ENCODE assay signal across 8 cellular contexts in the genomic region with DNA sequence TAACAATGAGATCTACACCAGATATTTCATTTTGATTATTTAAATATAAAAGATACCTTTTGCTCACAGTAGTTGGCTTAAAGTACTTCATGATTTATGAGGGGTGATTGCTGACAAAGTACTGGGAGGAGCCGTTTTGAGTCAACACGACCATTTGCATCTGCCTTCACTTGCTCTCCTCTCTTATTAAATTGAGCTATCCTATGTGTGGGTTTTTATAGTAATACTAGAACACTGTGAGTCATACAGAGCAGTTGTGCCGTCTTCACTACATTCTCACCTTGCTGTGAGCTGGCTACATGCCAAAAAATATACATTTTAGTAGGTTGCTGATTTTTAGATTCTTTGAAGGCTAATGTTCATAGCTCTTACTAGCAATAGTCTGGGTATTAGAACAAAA.
A peak's percentile ranks its signal among the peaks of the same experiment; 100 is the strongest.
DNase-seq lines count a peak whose midpoint lies in the region; ATAC-seq and TF ChIP-seq lines count a peak whose summit lies in the region.

No MANE protein-coding gene starts in this region.

- H3K27ac Mint-ChIP-seq in T-helper 2 cell treated with Interferon-gamma antibody and Interleukin-4, amounts not matched to agents 5 μg/mL and 100 μg/mL, for 36 hours = no peak overlapping the region
- no peak overlapping the region for H3K27ac Mint-ChIP-seq in endothelial cell (ENCODE audit: unreplicated experiment)

- no peak overlapping the region for H3K4me3 Mint-ChIP-seq in T-helper 2 cell treated with Interferon-gamma antibody and Interleukin-4, amounts not matched to agents 5 μg/mL and 100 μg/mL, for 36 hours
- no peak overlapping the region for H3K4me3 Mint-ChIP-seq in endothelial cell (ENCODE audit: unreplicated experiment)

- H3K4me2 ChIP-seq in HCT116 (ENCODE audit: low read length) = peak overlapping the region; percentile 20; the same call in 1 of the 2 replicates

- peaks cover 22 to 23% of the 10 kb centered on the region in 2 experiments for H3K4me1 ChIP-seq in HCT116 (ENCODE audit: control insufficient read depth in 1 of 2, insufficient read depth in 2 of 2, low read length in 2 of 2)
- H3K4me1 ChIP-seq in gastrocnemius medialis = no peaks in the 10 kb centered on the region

- peak; percentile 84 for ATAC-seq in GM18498 (IDR thresholded peaks at IDR 0.05; ENCODE audit: unreplicated experiment)
- ATAC-seq in HCT116 = peak; percentile 90
- no peak for ATAC-seq in gastrocnemius medialis

- TF ChIP-seq CTCF in HCT116 (IDR thresholded peaks at IDR 0.05 in 2 of 3, conservative IDR thresholded peaks at IDR 0.05 in 1 of 3; ENCODE audit: borderline replicate concordance in 1 of 3, insufficient read depth in 1 of 3, low read depth in 2 of 3, low read length in 2 of 3) (no peak), endothelial cell (IDR thresholded peaks at IDR 0.05; ENCODE audit: unreplicated experiment) (no peak), gastrocnemius medialis (IDR thresholded peaks at IDR 0.05 in 4 of 5, conservative IDR thresholded peaks at IDR 0.05 in 1 of 5) (no peak)

- CTCF ChIA-PET in HCT116 (lab: Charles Lee) = interaction anchor here (0.6 to 2.8 kb wide), 2 partner anchors 10 to 1584 kb away, joined by 3 to 16 read pairs; no protein-coding TSS in a partner anchor

- BruUV-seq in HCT116 (replicated peaks; lab: Mats Ljungman, UMichigan) = no TSS peak

- TF ChIP-seq RAD21 in HCT116 (IDR thresholded peaks at IDR 0.05; ENCODE audit: low read depth) = no peak

- in situ Hi-C loops in gastrocnemius medialis (cut with MboI; ENCODE audit: low sequenced_read_pairs in 4 of 4) = no loop called here

- no peak overlapping the region for H2AFZ ChIP-seq in HCT116 (ENCODE audit: low read depth, low read length, poor library complexity, severe bottlenecking)

- H3K9me2 ChIP-seq in HCT116 (ENCODE audit: insufficient read depth) = no peaks in the 10 kb centered on the region

- H3K27me3 Mint-ChIP-seq in T-helper 2 cell treated with Interferon-gamma antibody and Interleukin-4, amounts not matched to agents 5 μg/mL and 100 μg/mL, for 36 hours (ENCODE audit: low read depth) = no peaks in the 10 kb centered on the region
- no peaks in the 10 kb centered on the region for H3K27me3 Mint-ChIP-seq in endothelial cell (ENCODE audit: unreplicated experiment)

- H3K4me3 ChIP-seq in HCT116 (replicated peaks in 1 of 2; ENCODE audit: low read depth in 1 of 2, low read length in 2 of 2) = no peak overlapping the region
- H3K4me3 ChIP-seq in gastrocnemius medialis = no peak overlapping the region

- no peaks in the 10 kb centered on the region for H3K9me3 ChIP-seq in HCT116 (ENCODE audit: control insufficient read depth in 1 of 2, insufficient read depth in 1 of 2, low read depth in 1 of 2, low read length in 2 of 2)
- no peaks in the 10 kb centered on the region for H3K9me3 ChIP-seq in gastrocnemius medialis

- RAD21 ChIA-PET in HCT116 (lab: Charles Lee; ENCODE audit: low non-redundant PET in 1 of 2, low total read pairs in 2 of 2, uncharacterized antibody in 2 of 2, unreplicated experiment in 2 of 2) = interaction anchor here in 1 of 2 experiments (0.7 kb wide), 1 partner anchor 570 kb away, joined by 8 read pairs; no protein-coding TSS in a partner anchor

- no peaks in the 10 kb centered on the region for H3K27me3 ChIP-seq in HCT116 (ENCODE audit: insufficient read depth, low read length)
- no peaks in the 10 kb centered on the region for H3K27me3 ChIP-seq in gastrocnemius medialis

- H3K36me3 ChIP-seq in HCT116 (ENCODE audit: control insufficient read depth in 1 of 2, insufficient read depth in 2 of 2, low read length in 2 of 2) (no peaks in the 10 kb centered on the region), gastrocnemius medialis (no peaks in the 10 kb centered on the region)

- DNase-seq in HCT116 (ENCODE audit: low read depth, low spot score) (peak; percentile 40), NCI-H2081 (lab: John Stamatoyannopoulos, UW) (peak; percentile 87 to 96), epithelial cell of prostate (ENCODE audit: low read depth, low spot score) (peak; percentile 73), endothelial cell (ENCODE audit: low spot score) (no peak), gastrocnemius medialis (no peak)
- DNase-seq in T-helper 2 cell treated with Interferon-gamma antibody and Interleukin-4, amounts not matched to agents 5 μg/mL and 100 μg/mL, for 36 hours (ENCODE audit: low spot score) = no peak
- no peak for DNase-seq in NK-92 treated with Interleukin-12 subunit alpha and Interleukin-12 subunit beta, amount 100 ng/mL, for 24 hours (lab: John Stamatoyannopoulos, UW)

- POLR2A ChIA-PET in HCT116 (lab: Charles Lee) = interaction anchor here (1.0 kb wide), 1 partner anchor 10 kb away, joined by 3 read pairs; no protein-coding TSS in a partner anchor

- intact Hi-C loops in HCT116 (cut with micrococcal nuclease) = no loop called here
- intact Hi-C loops in gastrocnemius medialis (cut with DNase I; ENCODE audit: low total_unique reads) = no loop called here

- peaks cover 2% of the 10 kb centered on the region for H3K4me1 Mint-ChIP-seq in T-helper 2 cell treated with Interferon-gamma antibody and Interleukin-4, amounts not matched to agents 5 μg/mL and 100 μg/mL, for 36 hours (ENCODE audit: low read depth)
- H3K4me1 Mint-ChIP-seq in endothelial cell (ENCODE audit: unreplicated experiment) = no peaks in the 10 kb centered on the region

- no peak overlapping the region for H3K9ac ChIP-seq in HCT116 (ENCODE audit: low read length)

- no peaks in the 10 kb centered on the region for H4K20me1 ChIP-seq in HCT116 (ENCODE audit: insufficient read depth)

- TF ChIP-seq POLR2A in HCT116 (IDR thresholded peaks at IDR 0.05; ENCODE audit: borderline replicate concordance, extremely low read depth, insufficient read depth, insufficient read length) = no peak
- TF ChIP-seq POLR2A in gastrocnemius medialis (IDR thresholded peaks at IDR 0.05) = no peak

- no peaks in the 10 kb centered on the region for H3K9me3 Mint-ChIP-seq in T-helper 2 cell treated with Interferon-gamma antibody and Interleukin-4, amounts not matched to agents 5 μg/mL and 100 μg/mL, for 36 hours
- no peaks in the 10 kb centered on the region for H3K9me3 Mint-ChIP-seq in endothelial cell (ENCODE audit: unreplicated experiment)

- no peaks in the 10 kb centered on the region for H3K36me3 Mint-ChIP-seq in T-helper 2 cell treated with Interferon-gamma antibody and Interleukin-4, amounts not matched to agents 5 μg/mL and 100 μg/mL, for 36 hours (ENCODE audit: low read depth)
- H3K36me3 Mint-ChIP-seq in endothelial cell (ENCODE audit: low read depth, unreplicated experiment) = no peaks in the 10 kb centered on the region

- H3K27ac ChIP-seq in HCT116 (ENCODE audit: low read depth, low read length) = no peak overlapping the region
- H3K27ac ChIP-seq in epithelial cell of prostate = no peak overlapping the region
- H3K27ac ChIP-seq in gastrocnemius medialis = no peak overlapping the region

- no peaks in the 10 kb centered on the region for H3K79me2 ChIP-seq in HCT116 (ENCODE audit: insufficient read depth, low read length)

TF ChIP-seq in HCT116, 20 proteins besides CTCF, POLR2A, EP300 and RAD21 (continues in another document):
- TF ChIP-seq EGR1 (IDR thresholded peaks at IDR 0.05; ENCODE audit: low read depth) (no peak), SRF (IDR thresholded peaks at IDR 0.05; ENCODE audit: low read depth) (no peak), ZFX (IDR thresholded peaks at IDR 0.05) (no peak), SP1 (IDR thresholded peaks at IDR 0.05; ENCODE audit: low read depth) (peak; percentile 23; the same call in 1 of the 2 replicates), POLR2AphosphoS5 (IDR thresholded peaks at IDR 0.05; ENCODE audit: low read depth, low read length) (0 out of 2 replicates have a peak, but pooled peaks have one; percentile 22), FOSL1 (IDR thresholded peaks at IDR 0.05; ENCODE audit: low read depth) (peak; percentile 36; the same call in 1 of the 2 replicates), JUND (IDR thresholded peaks at IDR 0.05) (peak; percentile 32; the same call in 1 of the 2 replicates), TCF7L2 (IDR thresholded peaks at IDR 0.05; ENCODE audit: borderline replicate concordance, extremely low read depth, insufficient read depth, insufficient read length) (peak; percentile 39), YY1 (IDR thresholded peaks at IDR 0.05; ENCODE audit: extremely low read depth, insufficient replicate concordance, low read depth, low read length) (no peak)
- TF ChIP-seq, protein P1, sequence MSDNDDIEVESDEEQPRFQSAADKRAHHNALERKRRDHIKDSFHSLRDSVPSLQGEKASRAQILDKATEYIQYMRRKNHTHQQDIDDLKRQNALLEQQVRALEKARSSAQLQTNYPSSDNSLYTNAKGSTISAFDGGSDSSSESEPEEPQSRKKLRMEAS (IDR thresholded peaks at IDR 0.05) = no peak
- TF ChIP-seq, protein P2, sequence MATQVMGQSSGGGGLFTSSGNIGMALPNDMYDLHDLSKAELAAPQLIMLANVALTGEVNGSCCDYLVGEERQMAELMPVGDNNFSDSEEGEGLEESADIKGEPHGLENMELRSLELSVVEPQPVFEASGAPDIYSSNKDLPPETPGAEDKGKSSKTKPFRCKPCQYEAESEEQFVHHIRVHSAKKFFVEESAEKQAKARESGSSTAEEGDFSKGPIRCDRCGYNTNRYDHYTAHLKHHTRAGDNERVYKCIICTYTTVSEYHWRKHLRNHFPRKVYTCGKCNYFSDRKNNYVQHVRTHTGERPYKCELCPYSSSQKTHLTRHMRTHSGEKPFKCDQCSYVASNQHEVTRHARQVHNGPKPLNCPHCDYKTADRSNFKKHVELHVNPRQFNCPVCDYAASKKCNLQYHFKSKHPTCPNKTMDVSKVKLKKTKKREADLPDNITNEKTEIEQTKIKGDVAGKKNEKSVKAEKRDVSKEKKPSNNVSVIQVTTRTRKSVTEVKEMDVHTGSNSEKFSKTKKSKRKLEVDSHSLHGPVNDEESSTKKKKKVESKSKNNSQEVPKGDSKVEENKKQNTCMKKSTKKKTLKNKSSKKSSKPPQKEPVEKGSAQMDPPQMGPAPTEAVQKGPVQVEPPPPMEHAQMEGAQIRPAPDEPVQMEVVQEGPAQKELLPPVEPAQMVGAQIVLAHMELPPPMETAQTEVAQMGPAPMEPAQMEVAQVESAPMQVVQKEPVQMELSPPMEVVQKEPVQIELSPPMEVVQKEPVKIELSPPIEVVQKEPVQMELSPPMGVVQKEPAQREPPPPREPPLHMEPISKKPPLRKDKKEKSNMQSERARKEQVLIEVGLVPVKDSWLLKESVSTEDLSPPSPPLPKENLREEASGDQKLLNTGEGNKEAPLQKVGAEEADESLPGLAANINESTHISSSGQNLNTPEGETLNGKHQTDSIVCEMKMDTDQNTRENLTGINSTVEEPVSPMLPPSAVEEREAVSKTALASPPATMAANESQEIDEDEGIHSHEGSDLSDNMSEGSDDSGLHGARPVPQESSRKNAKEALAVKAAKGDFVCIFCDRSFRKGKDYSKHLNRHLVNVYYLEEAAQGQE (IDR thresholded peaks at IDR 0.05; ENCODE audit: low read depth) = no peak
- TF ChIP-seq, protein P3, sequence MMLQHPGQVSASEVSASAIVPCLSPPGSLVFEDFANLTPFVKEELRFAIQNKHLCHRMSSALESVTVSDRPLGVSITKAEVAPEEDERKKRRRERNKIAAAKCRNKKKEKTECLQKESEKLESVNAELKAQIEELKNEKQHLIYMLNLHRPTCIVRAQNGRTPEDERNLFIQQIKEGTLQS (IDR thresholded peaks at IDR 0.05) = no peak

Comparison
In these comparisons a context has a peak if more than half of its experiments do, and no peak if none do; other contexts are left out.
1. ATAC-seq: peak in GM18498 (single experiment) and HCT116 (single experiment); none in gastrocnemius medialis (0 of 2).
2. DNase-seq: peak in HCT116 (single experiment), NCI-H2081 (2 of 2) and epithelial cell of prostate (single experiment); none in T-helper 2 cell treated with Interferon-gamma antibody and Interleukin-4, amounts not matched to agents 5 μg/mL and 100 μg/mL, for 36 hours (single experiment), endothelial cell (single experiment), NK-92 treated with Interleukin-12 subunit alpha and Interleukin-12 subunit beta, amount 100 ng/mL, for 24 hours (single experiment) and gastrocnemius medialis (0 of 2).